39 cellular contexts compared by ENCODE assay signal in the genomic region with DNA sequence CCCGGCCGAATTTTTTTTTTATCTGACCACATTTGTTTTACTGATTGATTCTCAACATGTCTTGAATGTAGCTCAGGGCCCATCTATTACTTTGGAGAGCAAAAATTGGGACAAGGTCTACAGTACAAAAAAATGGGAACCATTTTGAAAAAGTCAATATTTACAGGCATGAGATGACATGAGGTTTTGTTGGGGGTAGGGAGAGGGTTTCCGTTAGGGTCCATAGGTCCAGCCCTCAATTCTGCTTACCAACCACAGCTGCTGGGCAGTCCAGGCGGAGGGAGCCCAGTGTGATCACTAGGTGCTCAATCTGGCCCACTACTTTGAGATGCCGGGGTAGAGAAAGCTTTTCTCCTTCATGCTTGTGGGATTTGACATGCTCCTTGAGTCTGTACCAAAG. TPM values are rescaled to one million over a fixed set of nuclear protein-coding genes. Genes with fewer than 3 reads are reported as not detected.
"Had no signal": no experiment of that assay in that cellular context is flagged by ENCODE, and none has a peak within 500 bp of the region (broad histone marks: within the 10 kb centered on the region; RNA-seq: fewer than 3 reads in every experiment).

No MANE protein-coding gene starts in this region.

- H3K9me3 ChIP-seq: MG63 had no signal

- H3K4me3 ChIP-seq: MG63 had no signal

- H3K9ac ChIP-seq: KMS-11 had no signal

- DNase-seq: Karpas-422, Kasumi-1, MG63, MM.1S, MV-4-11, NCI-H1048, NCI-H1092, NCI-H1092 treated with DMSO at 0.1 percent for 48 hours, NCI-H1105, NCI-H1105 treated with DMSO at 0.1 percent for 48 hours, NCI-H1417, NCI-H1417 treated with DMSO at 0.1 percent for 48 hours, NCI-H1436, NCI-H1436 treated with DMSO at 0.1 percent for 48 hours, NCI-H146, NCI-H1694, NCI-H1694 treated with DMSO at 0.1 percent for 48 hours, NCI-H187, NCI-H187 treated with DMSO at 0.1 percent for 48 hours, NCI-H1930, NCI-H2029, NCI-H2029 treated with DMSO at 0.1 percent for 48 hours, NCI-H2081, NCI-H2081 treated with DMSO at 0.1 percent for 48 hours, NCI-H2107, NCI-H2171, NCI-H2171 treated with DMSO at 0.1 percent for 48 hours, NCI-H2227 treated with DMSO at 0.1 percent for 48 hours, NCI-H226, NCI-H345, NCI-H446, NCI-H446 treated with DMSO at 0.1 percent for 48 hours, NCI-H510A, NCI-H510A treated with DMSO at 0.1 percent for 48 hours had no signal

- H3K27me3 ChIP-seq: MG63 had no signal

- H3K36me3 ChIP-seq: MG63 had no signal

- H3K4me2 ChIP-seq: KMS-11 had no signal

- H3K27ac ChIP-seq: KMS-11 had no signal

RNA-seq across cellular contexts. Expression of gene ASCL3, which starts 42.6 kb away (rescaled TPM):
- total RNA-seq: LHCN-M2, M059J, MCF 10A, NCI-H460 had no signal

RNA-seq across cellular contexts. Expression of gene C11orf16, which starts 52.7 kb away (rescaled TPM):
- total RNA-seq: LHCN-M2, M059J, MCF 10A, NCI-H460 had no signal
